In the genomic region with DNA sequence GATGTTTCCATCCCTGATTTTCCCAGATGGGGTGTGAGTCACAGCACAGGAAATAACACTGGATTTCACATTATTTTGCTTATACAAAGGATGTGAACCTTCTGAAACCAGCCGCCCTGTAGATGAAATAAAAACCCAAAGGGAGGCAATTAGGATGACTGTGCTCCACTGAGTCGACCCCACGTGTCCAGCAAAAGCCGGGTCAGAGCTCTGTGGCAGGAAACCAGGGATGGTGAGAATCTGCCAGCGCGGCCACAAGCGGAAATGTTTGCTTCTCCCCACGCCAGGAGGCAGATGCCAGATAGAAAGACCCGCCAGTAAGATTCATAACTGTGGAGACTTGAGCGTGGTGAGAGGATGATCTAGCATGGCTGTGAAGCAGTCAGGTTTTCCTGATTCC, we compare ENCODE assay signal across 11 cellular contexts.
A peak's percentile ranks its signal among the peaks of the same experiment; 100 is the strongest.
DNase-seq lines count a peak whose midpoint lies in the region; ATAC-seq and TF ChIP-seq lines count a peak whose summit lies in the region.
"Had no signal": no experiment of that assay in that cellular context is flagged by ENCODE, and none has a peak within 500 bp of the region (broad histone marks: within the 10 kb centered on the region; RNA-seq: fewer than 3 reads in every experiment).

No MANE protein-coding gene starts in this region.

- H3K18ac ChIP-seq in mesendoderm (ENCODE audit: low read length) = no peak overlapping the region

- H3K27me3 ChIP-seq in osteoblast (ENCODE audit: insufficient read depth, low read length) (no peaks in the 10 kb centered on the region), mesendoderm (ENCODE audit: insufficient read depth, low read length, poor library complexity) (no peaks in the 10 kb centered on the region)

- H2AFZ ChIP-seq in osteoblast (ENCODE audit: low read length) = peak overlapping the region; percentile 48

- H3K79me2 ChIP-seq in osteoblast (ENCODE audit: insufficient read depth, low read length) (peaks cover 7% of the 10 kb centered on the region), mesendoderm (ENCODE audit: control insufficient read depth, insufficient read depth, low read length) (no peaks in the 10 kb centered on the region)

- H2AK5ac ChIP-seq in mesendoderm (ENCODE audit: low read length) = no peak overlapping the region

- H3K36me3 ChIP-seq in osteoblast (ENCODE audit: insufficient read depth, low read length) (no peaks in the 10 kb centered on the region), mesendoderm (ENCODE audit: control insufficient read depth, insufficient read depth, low read length) (no peaks in the 10 kb centered on the region)

- H3K4me1 ChIP-seq in osteoblast (ENCODE audit: insufficient read depth, low read length) (peaks cover 24% of the 10 kb centered on the region), mesendoderm (ENCODE audit: control insufficient read depth, low read depth, low read length) (no peaks in the 10 kb centered on the region)

- H3K23ac ChIP-seq in mesendoderm (ENCODE audit: low read length) = no peak overlapping the region

- peak overlapping the region; percentile 95 for H3K27ac ChIP-seq in osteoblast (ENCODE audit: low read depth, low read length)
- H3K27ac ChIP-seq in mesendoderm (ENCODE audit: low read depth, low read length) = no peak overlapping the region

- H4K20me1 ChIP-seq in osteoblast (ENCODE audit: insufficient read depth, low read length) = no peaks in the 10 kb centered on the region

- H2BK120ac ChIP-seq in mesendoderm (ENCODE audit: low read depth, low read length) = no peak overlapping the region

- H3K56ac ChIP-seq in mesendoderm (ENCODE audit: low read length) = no peak overlapping the region

- no peak overlapping the region for H3K4ac ChIP-seq in mesendoderm (ENCODE audit: low read depth, low read length)

- no peak for ATAC-seq in HG03354 (IDR thresholded peaks at IDR 0.05; ENCODE audit: poor library complexity, severe bottlenecking, unreplicated experiment)
- ATAC-seq: stimulated activated memory B cell treated with anti-CD40 and anti-IgM and Interleukin-4, amounts not matched to agents 10 μg/mL and 1 μg/mL and 100 μg/mL, for 72 hours had no signal

- peak; percentile 4 for DNase-seq in EH (ENCODE audit: low read depth)
- DNase-seq in NCI-H460 (ENCODE audit: extremely low read depth, low read depth) = peak; percentile 94
- peak; percentile 99 to 100 for DNase-seq in dermis microvascular lymphatic vessel endothelial cell (ENCODE audit: low read depth in 2 of 2)
- peak; percentile 91 for DNase-seq in osteoblast (ENCODE audit: insufficient read length, low spot score, missing footprints)
- no peak for DNase-seq in OCI-M1 (lab: John Stamatoyannopoulos, UW)
- DNase-seq in NCI-H524 treated with DMSO at 0.1 percent for 48 hours (lab: John Stamatoyannopoulos, UW) = no peak
- DNase-seq in mesendoderm = no peak
- DNase-seq: activated effector memory CD4-positive, alpha-beta T cell treated with Interleukin-2 at 50 U/mL for 16 hours; NCI-H526 had no signal

- H3K9ac ChIP-seq in mesendoderm (ENCODE audit: low read length) = no peak overlapping the region

- H3K4me2 ChIP-seq in osteoblast (ENCODE audit: insufficient read depth, low read length) (peak overlapping the region; percentile 71), mesendoderm (ENCODE audit: low read length) (no peak overlapping the region)

- no peak overlapping the region for H2BK15ac ChIP-seq in mesendoderm (replicated peaks; ENCODE audit: low read depth)

- peaks cover 5% of the 10 kb centered on the region for H3K9me3 ChIP-seq in osteoblast (ENCODE audit: low read depth, low read length)

- H4K5ac ChIP-seq in mesendoderm (ENCODE audit: low read length) = no peak overlapping the region

- no peak overlapping the region for H4K8ac ChIP-seq in mesendoderm (ENCODE audit: low read depth, low read length)

- H3K4me3 ChIP-seq in osteoblast (ENCODE audit: insufficient read depth, low read length) = peak overlapping the region; percentile 29
- no peak overlapping the region for H3K4me3 ChIP-seq in mesendoderm (ENCODE audit: low read length)

- no peak overlapping the region for H2BK5ac ChIP-seq in mesendoderm (ENCODE audit: low read length)

- no CpG with 5 or more reads among the region's 10 CpGs for WGBS in mesendoderm (ENCODE audit: extremely low coverage, insufficient coverage, low lambda C conversion rate)

- H3K79me1 ChIP-seq in mesendoderm (ENCODE audit: low read length) = no peaks in the 10 kb centered on the region

- TF ChIP-seq CTCF in osteoblast (IDR thresholded peaks at IDR 0.05; ENCODE audit: extremely low read depth, low read depth, low read length) = no peak

Comparison
In these comparisons a context has a peak if more than half of its experiments do, and no peak if none do; other contexts are left out.
1. DNase-seq: peak in EH (single experiment), NCI-H460 (single experiment), dermis microvascular lymphatic vessel endothelial cell (2 of 2) and osteoblast (single experiment); none in OCI-M1 (single experiment), NCI-H524 treated with DMSO at 0.1 percent for 48 hours (single experiment) and mesendoderm (single experiment).